12 cellular contexts compared by ENCODE assay signal in genomic region chr1:167273027-167273800, GRCh38. TPM values are rescaled to one million over a fixed set of nuclear protein-coding genes. Genes with fewer than 3 reads are reported as not detected.
DNase-seq lines count a peak whose midpoint lies in the region; ATAC-seq, FAIRE-seq and TF ChIP-seq lines count a peak whose summit lies in the region.
"Had no signal": no experiment of that assay in that cellular context is flagged by ENCODE, and none has a peak within 500 bp of the region (broad histone marks: within the 10 kb centered on the region; RNA-seq: fewer than 3 reads in every experiment).

No MANE protein-coding gene starts in this region.

- ATAC-seq in GM18498 (IDR thresholded peaks at IDR 0.05; ENCODE audit: unreplicated experiment) (no peak), GM18511 (IDR thresholded peaks at IDR 0.05; ENCODE audit: unreplicated experiment) (no peak)

- intact Hi-C loops in posterior vena cava (cut with DNase I), result no loop called here

- DNase-seq in DMS79 (lab: John Stamatoyannopoulos, UW) (peak; percentile 76), HL-60 (ENCODE audit: low read depth in 1 of 2, low spot score in 1 of 2) (peak in 1 of 2 experiments; percentile 73), RCC 7860 (ENCODE audit: low spot score) (peak; percentile 35), glutamatergic neuron (no peak), posterior vena cava (ENCODE audit: low spot score) (no peak), NCI-H146 treated with DMSO at 0.1 percent for 48 hours (lab: John Stamatoyannopoulos, UW; ENCODE audit: unreplicated experiment) (no peak)
- DNase-seq: activated CD4-positive, alpha-beta T cell treated with anti-CD3 and anti-CD28 coated beads for 1 hour; HFFc6; NCI-H146 had no signal

- H3K27me3 Mint-ChIP-seq in glutamatergic neuron (ENCODE audit: unreplicated experiment), result peaks cover 2% of the 10 kb centered on the region

- peaks cover 25% of the 10 kb centered on the region for H3K4me1 Mint-ChIP-seq in glutamatergic neuron (ENCODE audit: low read depth, unreplicated experiment)

- no peak for TF ChIP-seq CTCF in HL-60 (IDR thresholded peaks at IDR 0.05; ENCODE audit: insufficient read depth, low read length)
- no peak for TF ChIP-seq CTCF in glutamatergic neuron (IDR thresholded peaks at IDR 0.05; ENCODE audit: partially characterized antibody, unreplicated experiment)

- FAIRE-seq in RCC 7860 (lab: Jason Lieb, UNC), result peak; percentile 69
- FAIRE-seq: bronchial epithelial cell had no signal

- H3K4me3 Mint-ChIP-seq in glutamatergic neuron (ENCODE audit: unreplicated experiment), result no peak overlapping the region
- H3K4me3 Mint-ChIP-seq: HFFc6 had no signal

- H3K4me3 ChIP-seq in HL-60 (replicated peaks; ENCODE audit: insufficient read depth, low read length), result no peak overlapping the region

- H3K36me3 Mint-ChIP-seq in glutamatergic neuron (ENCODE audit: unreplicated experiment), result no peaks in the 10 kb centered on the region

- H3K27ac Mint-ChIP-seq in glutamatergic neuron (ENCODE audit: unreplicated experiment), result peak overlapping the region; percentile 2
- H3K27ac Mint-ChIP-seq: HFFc6 had no signal

- H3K9me3 Mint-ChIP-seq in glutamatergic neuron (ENCODE audit: unreplicated experiment), result peaks cover 2% of the 10 kb centered on the region
- H3K9me3 Mint-ChIP-seq: HFFc6 had no signal

- peak overlapping the region; percentile 45; the same call in 1 of the 2 replicates for H3K27ac ChIP-seq in HL-60 (replicated peaks)

- no peaks in the 10 kb centered on the region for H3K27me3 ChIP-seq in HL-60 (ENCODE audit: insufficient read depth, poor library complexity, severe bottlenecking)

RNA-seq across cellular contexts. Expression of gene POU2F1, which starts 52.5 kb away (rescaled TPM):
- total RNA-seq in glutamatergic neuron (ENCODE audit: unreplicated experiment) (37.7 TPM), posterior vena cava (10 to 100 TPM; 19.2 to 21.1 TPM)

Comparison
In these comparisons a context has a peak if more than half of its experiments do, and no peak if none do; other contexts are left out.
1. DNase-seq: peak in DMS79 (single experiment) and RCC 7860 (single experiment); none in glutamatergic neuron (single experiment), posterior vena cava (single experiment) and NCI-H146 treated with DMSO at 0.1 percent for 48 hours (single experiment).